In the genomic region with DNA sequence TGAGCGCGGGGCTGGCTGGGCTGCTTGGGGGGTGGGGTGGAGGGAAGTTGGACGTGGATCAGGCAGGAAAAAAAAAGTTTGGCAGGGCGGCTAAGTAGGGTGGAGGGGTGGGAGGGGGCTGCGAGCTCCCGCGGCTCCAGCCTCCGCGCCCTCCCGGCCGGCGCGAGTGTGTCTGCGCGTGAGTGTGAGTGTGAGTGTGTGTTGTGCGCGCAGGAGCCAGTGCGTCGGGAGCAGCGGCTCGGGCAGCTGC, we compare ENCODE assay signal across 8 cellular contexts. TPM values are rescaled to one million over a fixed set of nuclear protein-coding genes. Genes with fewer than 3 reads are reported as not detected.
A peak's percentile ranks its signal among the peaks of the same experiment; 100 is the strongest.
DNase-seq lines count a peak whose midpoint lies in the region; ATAC-seq and TF ChIP-seq lines count a peak whose summit lies in the region.

No MANE protein-coding gene starts in this region.

- TF ChIP-seq POLR2A in prostate gland (IDR thresholded peaks at IDR 0.05) = no peak

- peaks cover 34% of the 10 kb centered on the region for H3K4me1 Mint-ChIP-seq in T-helper 17 cell

- no peak for ATAC-seq in T-helper 17 cell

- WGBS in prostate gland = 0% methylated on average over 21 of the region's 21 CpGs

- peak overlapping the region; percentile 95 to 98 for H3K27ac ChIP-seq in prostate gland

- no peaks in the 10 kb centered on the region for H3K27me3 ChIP-seq in prostate gland (replicated peaks; ENCODE audit: insufficient read depth)

- H3K4me3 ChIP-seq in GM08714 (ENCODE audit: low read length) (peak overlapping the region; percentile 95), fibroblast of villous mesenchyme (ENCODE audit: low read depth, low read length) (peak overlapping the region; percentile 89), prostate gland (peak overlapping the region; percentile 83 to 87)

- TF ChIP-seq CTCF in fibroblast of villous mesenchyme (IDR thresholded peaks at IDR 0.05; ENCODE audit: insufficient read depth, low read depth, low read length) (no peak), prostate gland (IDR thresholded peaks at IDR 0.05) (no peak)

- H3K27ac Mint-ChIP-seq in T-helper 17 cell = peak overlapping the region; percentile 94

- H3K36me3 Mint-ChIP-seq in T-helper 17 cell (ENCODE audit: low read depth) = peaks cover 5% of the 10 kb centered on the region

- peak overlapping the region; percentile 95 for H3K4me3 Mint-ChIP-seq in T-helper 17 cell

- no peaks in the 10 kb centered on the region for H3K27me3 Mint-ChIP-seq in T-helper 17 cell

- intact Hi-C loops in prostate gland (cut with DNase I) = loop anchor here (10.0 kb wide), 1 partner anchor 828 kb away; a partner anchor contains a TSS

- no peaks in the 10 kb centered on the region for H3K9me3 ChIP-seq in T-helper 17 cell (ENCODE audit: control insufficient read depth, low read length, poor library complexity, severe bottlenecking)
- no peaks in the 10 kb centered on the region for H3K9me3 ChIP-seq in prostate gland

- peaks cover 14% of the 10 kb centered on the region for H3K4me1 ChIP-seq in prostate gland (replicated peaks)

- DNase-seq in T-helper 17 cell (no peak), fibroblast of villous mesenchyme (ENCODE audit: low read depth) (peak; percentile 49), prostate gland (ENCODE audit: low spot score) (no peak), cerebellum (ENCODE audit: low spot score) (no peak), G401 (ENCODE audit: low spot score) (no peak), SHP77 treated with DMSO at 0.1 percent for 48 hours (lab: John Stamatoyannopoulos, UW) (no peak), middle frontal gyrus (ENCODE audit: extremely low spot score, low spot score) (no peak)

- no peaks in the 10 kb centered on the region for H3K36me3 ChIP-seq in prostate gland

- in situ Hi-C loops in G401 (cut with HindIII; ENCODE audit: low sequenced_read_pairs) = no loop called here

RNA-seq across cellular contexts. Expression of a gene that starts 2.0 kb away (rescaled TPM):
- total RNA-seq in T-helper 17 cell (100 to 1,000 TPM; 244 to 296 TPM), fibroblast of villous mesenchyme (51.4 and 62.8 TPM in 2 replicates), prostate gland (100 to 1,000 TPM; 125 to 175 TPM), cerebellum (79.1 TPM)
- 0.92 and 1.1 TPM in 2 replicates for total RNA-seq in G401 (2014; rRNA removed; shearing (Covaris generic))

Comparison
In these comparisons a context has a peak if more than half of its experiments do, and no peak if none do; other contexts are left out.
1. RNA of a gene that starts 2.0 kb away (total RNA-seq): 244 to 296 TPM in T-helper 17 cell, 125 to 175 TPM in prostate gland, 79.1 TPM in cerebellum (single experiment) and 51.4 to 62.8 TPM in fibroblast of villous mesenchyme; 0.92 to 1.1 TPM in G401; every median in the first group is over 10 times any median in the second.
2. Peak in every context shown above with its lines, with median percentiles within 50 percentile points of each other: H3K4me3 ChIP-seq.